24 cellular contexts compared by ENCODE assay signal in the genomic region with DNA sequence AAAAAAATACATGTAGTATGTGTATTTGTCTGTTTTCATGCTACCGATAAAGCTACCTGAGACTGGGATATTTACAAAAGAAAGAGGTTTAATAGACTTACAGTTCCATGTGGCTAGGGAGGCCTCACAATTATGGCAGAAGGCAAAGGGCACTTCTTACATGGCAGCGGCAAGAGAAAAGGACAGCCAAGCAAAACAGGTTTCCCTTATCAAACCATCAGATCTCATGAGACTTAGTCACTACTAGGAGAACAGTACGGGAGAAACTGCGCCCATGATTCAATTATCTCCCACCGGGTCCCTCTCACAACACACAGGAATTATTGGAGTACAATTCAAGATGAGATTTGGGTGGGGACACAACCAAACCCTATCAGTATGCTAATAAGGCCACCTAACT.
DNase-seq lines count a peak whose midpoint lies in the region; ATAC-seq and TF ChIP-seq lines count a peak whose summit lies in the region.
"Had no signal": no experiment of that assay in that cellular context is flagged by ENCODE, and none has a peak within 500 bp of the region (broad histone marks: within the 10 kb centered on the region; RNA-seq: fewer than 3 reads in every experiment).

No MANE protein-coding gene starts in this region.

- CTCF ChIA-PET in mammary epithelial cell (lab: Charles Lee; ENCODE audit: low non-redundant PET): no interaction called here

- no peaks in the 10 kb centered on the region for H3K79me2 ChIP-seq in trophoblast cell (ENCODE audit: control insufficient read depth, insufficient read depth, low read length, poor library complexity)
- H3K79me2 ChIP-seq in mammary epithelial cell (ENCODE audit: insufficient read depth, low read length): no peaks in the 10 kb centered on the region

- TF ChIP-seq CTCF in LNCaP clone FGC (IDR thresholded peaks at IDR 0.05; ENCODE audit: control insufficient read depth, extremely low read depth, insufficient read depth) (no peak), prostate gland (IDR thresholded peaks at IDR 0.05) (no peak), mammary epithelial cell (conservative IDR thresholded peaks at IDR 0.05 in 1 of 2, IDR thresholded peaks at IDR 0.05 in 1 of 2; ENCODE audit: extremely low read depth in 1 of 2, insufficient read depth in 1 of 2, low read depth in 1 of 2, low read length in 2 of 2) (no peak)

- no peak overlapping the region for H2BK120ac ChIP-seq in trophoblast cell (ENCODE audit: insufficient read depth, low read length, poor library complexity)

- no peak overlapping the region for H2BK12ac ChIP-seq in trophoblast cell (ENCODE audit: low read length)

- in situ Hi-C loops in mammary epithelial cell (cut with MboI; ENCODE audit: low sequenced_read_pairs in 2 of 2): no loop called here

- H2AFZ ChIP-seq in trophoblast cell (ENCODE audit: insufficient read depth, low read length, poor library complexity) (no peak overlapping the region), mammary epithelial cell (ENCODE audit: low read depth, low read length) (no peak overlapping the region)

- H3K9ac ChIP-seq in trophoblast cell (ENCODE audit: low read length): no peak overlapping the region
- no peak overlapping the region for H3K9ac ChIP-seq in mammary epithelial cell (ENCODE audit: insufficient read depth, low read length)
- H3K9ac ChIP-seq: BLaER1 had no signal

- no peaks in the 10 kb centered on the region for H4K20me1 ChIP-seq in mammary epithelial cell (ENCODE audit: insufficient read depth, low read length)
- H4K20me1 ChIP-seq: BLaER1 had no signal

- H3K23ac ChIP-seq in trophoblast cell (ENCODE audit: low read length): no peak overlapping the region

- dilution Hi-C loops in mammary epithelial cell (cut with HindIII; ENCODE audit: low sequenced_read_pairs): no loop called here

- H3K4me1 ChIP-seq in trophoblast cell (ENCODE audit: control insufficient read depth in 1 of 2, insufficient read depth in 2 of 2, low read length in 2 of 2) (no peaks in the 10 kb centered on the region), prostate gland (replicated peaks) (no peaks in the 10 kb centered on the region), mammary epithelial cell (ENCODE audit: insufficient read depth, low read length) (no peaks in the 10 kb centered on the region)
- H3K4me1 ChIP-seq: BE2C, BLaER1 had no signal

- ATAC-seq in GM19035 (IDR thresholded peaks at IDR 0.05; ENCODE audit: unreplicated experiment): no peak
- ATAC-seq: GM12878 had no signal

- no peak overlapping the region for H4K12ac ChIP-seq in trophoblast cell (ENCODE audit: low read depth, low read length)

- DNase-seq in LNCaP clone FGC (ENCODE audit: low read depth) (peak; percentile 1), RPMI7951 (ENCODE audit: low read depth) (peak; percentile 12), trophoblast cell (peak; percentile 48 to 84), prostate gland (ENCODE audit: low spot score) (no peak), mammary epithelial cell (no peak), midbrain (lab: John Stamatoyannopoulos, UW) (no peak)
- DNase-seq: 8988T; ACHN; BE2C; C1 segment of cervical spinal cord; CD4-positive, alpha-beta memory T cell; CD4-positive, CD25-positive, alpha-beta regulatory T cell; CD8-positive, alpha-beta memory T cell; COR-L47; DMS 273 treated with DMSO at 0.1 percent for 48 hours; DMS153; DMS53; DMS79; DND-41; EL; GDM1 had no signal

- no peak overlapping the region for H3K4me3 ChIP-seq in LNCaP clone FGC (ENCODE audit: low read depth, low read length)
- no peak overlapping the region for H3K4me3 ChIP-seq in trophoblast cell (ENCODE audit: low read depth, low read length)
- H3K4me3 ChIP-seq in prostate gland: no peak overlapping the region
- no peak overlapping the region for H3K4me3 ChIP-seq in mammary epithelial cell (replicated peaks in 1 of 3; ENCODE audit: insufficient read depth in 1 of 3, low read depth in 2 of 3, low read length in 3 of 3)
- H3K4me3 ChIP-seq: BLaER1, GM12878 had no signal

- no peak overlapping the region for H3K4ac ChIP-seq in trophoblast cell (ENCODE audit: low read depth, low read length)

- no peak for TF ChIP-seq POLR2A in prostate gland (IDR thresholded peaks at IDR 0.05)

- H4K8ac ChIP-seq in trophoblast cell (ENCODE audit: low read depth, low read length): no peak overlapping the region

- BruUV-seq in mammary epithelial cell (replicated peaks; lab: Mats Ljungman, UMichigan): no TSS peak

- intact Hi-C loops in prostate gland (cut with DNase I): no loop called here
- intact Hi-C loops in mammary epithelial cell (cut with micrococcal nuclease): no loop called here

- no peak overlapping the region for H2BK5ac ChIP-seq in trophoblast cell (ENCODE audit: low read depth, low read length, poor library complexity)

- no peak overlapping the region for H3K27ac ChIP-seq in trophoblast cell (ENCODE audit: low read depth, low read length)
- H3K27ac ChIP-seq in prostate gland: no peak overlapping the region
- no peak overlapping the region for H3K27ac ChIP-seq in mammary epithelial cell (ENCODE audit: insufficient read depth, low read depth, low read length)
- H3K27ac ChIP-seq: BLaER1 had no signal

- H3K18ac ChIP-seq in trophoblast cell (ENCODE audit: low read length): no peak overlapping the region

- H3K36me3 ChIP-seq in trophoblast cell (ENCODE audit: control insufficient read depth in 1 of 2, insufficient read depth in 2 of 2, low read length in 2 of 2) (no peaks in the 10 kb centered on the region), prostate gland (no peaks in the 10 kb centered on the region), mammary epithelial cell (ENCODE audit: insufficient read depth, low read length) (no peaks in the 10 kb centered on the region)
- H3K36me3 ChIP-seq: BE2C, BLaER1 had no signal

- H3K9me3 ChIP-seq in trophoblast cell (ENCODE audit: insufficient read depth, low read depth, low read length) (no peaks in the 10 kb centered on the region), prostate gland (no peaks in the 10 kb centered on the region), mammary epithelial cell (replicated peaks; ENCODE audit: insufficient read depth, low read length) (no peaks in the 10 kb centered on the region)
- H3K9me3 ChIP-seq: BE2C had no signal

- H3K27me3 ChIP-seq in trophoblast cell (ENCODE audit: insufficient read depth, low read length) (no peaks in the 10 kb centered on the region), prostate gland (replicated peaks; ENCODE audit: insufficient read depth) (no peaks in the 10 kb centered on the region), mammary epithelial cell (ENCODE audit: insufficient read depth, low read length) (peaks cover 1% of the 10 kb centered on the region)
- H3K27me3 ChIP-seq: BE2C, BLaER1 had no signal

- H3K79me1 ChIP-seq in trophoblast cell (ENCODE audit: low read length): no peaks in the 10 kb centered on the region

- WGBS in trophoblast cell (ENCODE audit: extremely low coverage, insufficient coverage, insufficient read length): no CpG with 5 or more reads among the region's 5 CpGs
- 70% methylated on average over 5 of the region's 5 CpGs for WGBS in prostate gland
- 53% methylated on average over 5 of the region's 5 CpGs for WGBS in mammary epithelial cell (ENCODE audit: low coverage, missing lambda C conversion rate)

- H4K91ac ChIP-seq in trophoblast cell (ENCODE audit: low read depth, low read length): no peak overlapping the region

- H3K14ac ChIP-seq in trophoblast cell (ENCODE audit: low read length): no peak overlapping the region

- no peak overlapping the region for H3K4me2 ChIP-seq in trophoblast cell (ENCODE audit: low read length)
- H3K4me2 ChIP-seq in mammary epithelial cell (ENCODE audit: insufficient read depth, low read depth, low read length): no peak overlapping the region
- H3K4me2 ChIP-seq: BLaER1 had no signal

- H2AK5ac ChIP-seq in trophoblast cell (ENCODE audit: low read length): no peak overlapping the region

Comparison
In these comparisons a context has a peak if more than half of its experiments do, and no peak if none do; other contexts are left out.
1. DNase-seq: peak in LNCaP clone FGC (single experiment), RPMI7951 (single experiment) and trophoblast cell (2 of 2); none in prostate gland (single experiment), mammary epithelial cell (single experiment) and midbrain (single experiment).